ENCODE assay signal across 20 cellular contexts in genomic region chr15:63922551-63923315, GRCh38.
"Had no signal": no experiment of that assay in that cellular context is flagged by ENCODE, and none has a peak within 500 bp of the region (broad histone marks: within the 10 kb centered on the region; RNA-seq: fewer than 3 reads in every experiment).

No MANE protein-coding gene starts in this region.

- H3K9me3 ChIP-seq: breast epithelium, esophagus squamous epithelium, transverse colon had no signal

- H3K36me3 ChIP-seq: breast epithelium, transverse colon had no signal

- H3K4me3 Mint-ChIP-seq: activated naive CD8-positive, alpha-beta T cell treated with anti-CD3 and anti-CD28 coated beads for 36 hours; activated T-helper 17 cell treated with anti-CD3 and anti-CD28 coated beads, Interleukin-2, amount 50 U/mL, for 72 hours; memory B cell; nephron; stimulated activated naive CD8-positive, alpha-beta T cell treated with anti-CD3 and anti-CD28 coated beads, Interleukin-15, amount 100 ng/mL, for 72 hours had no signal

- H3K27ac Mint-ChIP-seq: activated naive CD8-positive, alpha-beta T cell treated with anti-CD3 and anti-CD28 coated beads for 36 hours; activated T-helper 17 cell treated with anti-CD3 and anti-CD28 coated beads, Interleukin-2, amount 50 U/mL, for 72 hours; memory B cell; stimulated activated naive CD8-positive, alpha-beta T cell treated with anti-CD3 and anti-CD28 coated beads, Interleukin-15, amount 100 ng/mL, for 72 hours had no signal

- H3K4me3 ChIP-seq: breast epithelium, coronary artery, esophagus squamous epithelium, hepatocyte, transverse colon had no signal

- H3K27me3 ChIP-seq: breast epithelium, esophagus squamous epithelium, foreskin keratinocyte, hepatocyte, transverse colon had no signal

- H3K4me1 ChIP-seq: breast epithelium, transverse colon had no signal

- DNase-seq: activated CD4-positive, alpha-beta T cell treated with anti-CD3 and anti-CD28 coated beads for 1 hour; activated CD4-positive, alpha-beta T cell treated with anti-CD3 and anti-CD28 coated beads, Interleukin-2, amount 50 U/mL, for 1 hour; activated naive CD4-positive, alpha-beta T cell treated with Interleukin-2 at 50 U/mL for 16 hours; activated naive CD8-positive, alpha-beta T cell treated with anti-CD3 and anti-CD28 coated beads for 36 hours; activated T-cell treated with anti-CD3 and anti-CD28 coated beads, Interleukin-2, amount 50 U/mL, for 1 hour; amniotic stem cell; esophagus squamous epithelium; foreskin keratinocyte; kidney glomerular epithelial cell; nucleus accumbens; stimulated activated CD4-positive, alpha-beta T cell treated with anti-CD3 and anti-CD28 coated beads, Interleukin-1b, Interleukin-23, amount 100 ng/mL, for 48 hours; stimulated activated naive CD8-positive, alpha-beta T cell treated with anti-CD3 and anti-CD28 coated beads, Interleukin-15, amount 100 ng/mL, for 72 hours; T-helper 1 cell; transverse colon had no signal

- H3K27me3 Mint-ChIP-seq: activated naive CD8-positive, alpha-beta T cell treated with anti-CD3 and anti-CD28 coated beads for 36 hours; activated T-helper 17 cell treated with anti-CD3 and anti-CD28 coated beads, Interleukin-2, amount 50 U/mL, for 72 hours; memory B cell; stimulated activated naive CD8-positive, alpha-beta T cell treated with anti-CD3 and anti-CD28 coated beads, Interleukin-15, amount 100 ng/mL, for 72 hours had no signal

- ATAC-seq: activated T-helper 17 cell treated with anti-CD3 and anti-CD28 coated beads, Interleukin-2, amount 50 U/mL, for 72 hours; foreskin keratinocyte; stimulated activated naive CD8-positive, alpha-beta T cell treated with anti-CD3 and anti-CD28 coated beads, Interleukin-15, amount 100 ng/mL, for 72 hours had no signal

- H3K9me3 Mint-ChIP-seq: activated naive CD8-positive, alpha-beta T cell treated with anti-CD3 and anti-CD28 coated beads for 36 hours; activated T-helper 17 cell treated with anti-CD3 and anti-CD28 coated beads, Interleukin-2, amount 50 U/mL, for 72 hours; memory B cell; nephron; stimulated activated naive CD8-positive, alpha-beta T cell treated with anti-CD3 and anti-CD28 coated beads, Interleukin-15, amount 100 ng/mL, for 72 hours had no signal

- H3K36me3 Mint-ChIP-seq: activated naive CD8-positive, alpha-beta T cell treated with anti-CD3 and anti-CD28 coated beads for 36 hours had no signal
